35 cellular contexts compared by ENCODE assay signal in genomic region chr21:45067462-45068285, GRCh38. TPM values are rescaled to one million over a fixed set of nuclear protein-coding genes. Genes with fewer than 3 reads are reported as not detected.
A peak's percentile ranks its signal among the peaks of the same experiment; 100 is the strongest.
DNase-seq lines count a peak whose midpoint lies in the region; FAIRE-seq and TF ChIP-seq lines count a peak whose summit lies in the region.
"Had no signal": no experiment of that assay in that cellular context is flagged by ENCODE, and none has a peak within 500 bp of the region (broad histone marks: within the 10 kb centered on the region; RNA-seq: fewer than 3 reads in every experiment).

No MANE protein-coding gene starts in this region.

- H4K5ac ChIP-seq in H1 (ENCODE audit: insufficient read length, low read depth, low read length) = no peak overlapping the region

- TF ChIP-seq CTCF in H1 (IDR thresholded peaks at IDR 0.05; ENCODE audit: control extremely low read depth in 1 of 3, insufficient read depth in 1 of 3, low read depth in 1 of 3, low read length in 3 of 3) = no peak

- no peak overlapping the region for H2BK120ac ChIP-seq in H1 (replicated peaks; ENCODE audit: low read depth, low read length)

- H2BK15ac ChIP-seq in H1 (ENCODE audit: low read length) = peak overlapping the region; percentile 81; the same call in 1 of the 2 replicates

- no peak overlapping the region for H2BK12ac ChIP-seq in H1 (ENCODE audit: low read depth, low read length)

- no peak overlapping the region for H3K14ac ChIP-seq in H1 (ENCODE audit: insufficient read length)

- no peak overlapping the region for H3K23ac ChIP-seq in H1 (ENCODE audit: insufficient read length)

- H4K8ac ChIP-seq in H1 (ENCODE audit: extremely low read depth, insufficient read depth, low read length) = no peak overlapping the region

- FAIRE-seq in H1 (lab: Jason Lieb, UNC) = no peak
- FAIRE-seq: D721Med, frontal cortex, GM12878, kidney, TTC549 had no signal

- H3K36me3 ChIP-seq in H1 (ENCODE audit: control insufficient read depth in 2 of 4, insufficient read depth in 4 of 4, low read length in 3 of 4) = no peaks in the 10 kb centered on the region
- H3K36me3 ChIP-seq: adrenal gland, neural progenitor cell had no signal

- DNase-seq in NCI-H1417 (lab: John Stamatoyannopoulos, UW) (peak; percentile 24 to 60 (median 51)), NCI-H1417 treated with DMSO at 0.1 percent for 48 hours (lab: John Stamatoyannopoulos, UW) (no peak), DMS79 treated with DMSO at 0.1 percent for 48 hours (lab: John Stamatoyannopoulos, UW) (peak; percentile 36), OCI-M2 (lab: John Stamatoyannopoulos, UW; ENCODE audit: unreplicated experiment) (peak; percentile 87), H1 (ENCODE audit: low read depth in 1 of 2, low spot score in 2 of 2) (no peak), cerebellar nuclear complex (lab: John Stamatoyannopoulos, UW) (no peak), GM03348 (ENCODE audit: low spot score) (no peak)
- DNase-seq in stimulated activated CD4-positive, alpha-beta T cell treated with anti-CD3 and anti-CD28 coated beads, Interleukin-12 subunit alpha, Interleukin-12 subunit beta, amount 100 ng/mL, for 4 hours = no peak
- DNase-seq: 8988T; activated CD4-positive, alpha-beta memory T cell treated with anti-CD3 and anti-CD28 coated beads for 36 hours; activated CD4-positive, alpha-beta T cell treated with anti-CD3 and anti-CD28 coated beads for 1 hour; activated CD8-positive, alpha-beta memory T cell treated with anti-CD3 and anti-CD28 coated beads, Interleukin-2, amount 50 U/mL, for 48 hours; activated naive CD4-positive, alpha-beta T cell treated with anti-CD3 and anti-CD28 coated beads, Interleukin-2, amount 10 ng/mL, durations not matched to agents 7 days and 5 days; adrenal gland; body of pancreas; CD4-positive, CD25-positive, alpha-beta regulatory T cell; dorsolateral prefrontal cortex; EL; GOT3; Kasumi-1; kidney; NCI-H1694; NCI-H226; NCI-H526 treated with DMSO at 0.1 percent for 48 hours; stimulated activated CD4-positive, alpha-beta T cell treated with anti-CD3 and anti-CD28 coated beads, Interleukin-1b, Interleukin-23, amount 100 ng/mL, for 48 hours; stimulated activated naive CD8-positive, alpha-beta T cell treated with anti-CD3 and anti-CD28 coated beads, Interleukin-15, Interleukin-2, amounts not matched to agents 100 U/mL and 50 U/mL, for 24 hours had no signal

- H3K9ac ChIP-seq in H1 (replicated peaks in 1 of 4; ENCODE audit: extremely low read depth in 1 of 4, low read depth in 3 of 4, low read length in 3 of 4) = no peak overlapping the region
- H3K9ac ChIP-seq: neural progenitor cell, parathyroid adenoma had no signal

- H3K4ac ChIP-seq in H1 (replicated peaks; ENCODE audit: insufficient read length, low read depth, low read length) = no peak overlapping the region

- no peaks in the 10 kb centered on the region for H3K79me2 ChIP-seq in H1 (ENCODE audit: control insufficient read depth in 1 of 2, insufficient read depth in 2 of 2, low read length in 2 of 2)
- H3K79me2 ChIP-seq: parathyroid adenoma had no signal

- H3K27ac ChIP-seq in H1 (ENCODE audit: low read depth, low read length) = no peak overlapping the region
- H3K27ac ChIP-seq: adrenal gland, body of pancreas, dorsolateral prefrontal cortex, HL-60, neural progenitor cell, parathyroid adenoma, RWPE1 had no signal

- H3K79me1 ChIP-seq in H1 (ENCODE audit: low read depth, low read length) = no peaks in the 10 kb centered on the region

- H2AFZ ChIP-seq in H1 (ENCODE audit: low read length) = no peak overlapping the region
- H2AFZ ChIP-seq: neural progenitor cell, parathyroid adenoma had no signal

- H3K4me1 ChIP-seq in H1 (replicated peaks in 1 of 4; ENCODE audit: control insufficient read depth in 3 of 4, insufficient read depth in 4 of 4, low read length in 3 of 4) = peaks cover 2 to 10% (median 6%) of the 10 kb centered on the region in 4 experiments; a peak in 6 of 7 replicates
- H3K4me1 ChIP-seq: adrenal gland, body of pancreas, parathyroid adenoma had no signal

- 93% methylated on average over 18 of the region's 18 CpGs; no CpG with 5 or more reads in 1 of the 2 experiments for WGBS in H1 (ENCODE audit: extremely low coverage in 1 of 2, insufficient coverage in 1 of 2, insufficient read length in 1 of 2, insufficient replicate concordance in 2 of 2, low coverage in 1 of 2, low lambda C conversion rate in 2 of 2, missing lambda C conversion rate in 1 of 2), 2 experiments

- H3K4me3 ChIP-seq in H1 (ENCODE audit: extremely low read depth in 1 of 4, insufficient read depth in 2 of 4, low read depth in 3 of 4, low read length in 4 of 4) = no peak overlapping the region
- H3K4me3 ChIP-seq: adrenal gland, body of pancreas, dorsolateral prefrontal cortex, GM12878, neural progenitor cell, smooth muscle cell had no signal

- POLR2A ChIA-PET in H1 (lab: Charles Lee; ENCODE audit: partially characterized antibody) = interaction anchor here (0.6 to 0.8 kb wide), 2 partner anchors 30 to 395 kb away, joined by 3 to 4 read pairs; no protein-coding TSS in a partner anchor

- H4K20me1 ChIP-seq in H1 (replicated peaks in 1 of 2; ENCODE audit: control insufficient read depth in 1 of 2, insufficient read depth in 2 of 2, low read length in 2 of 2) = no peaks in the 10 kb centered on the region

- no peak for TF ChIP-seq EP300 in H1 (IDR thresholded peaks at IDR 0.05; ENCODE audit: borderline replicate concordance in 1 of 2, low read depth in 2 of 2, low read length in 2 of 2)

- H3K9me3 ChIP-seq in H1 (ENCODE audit: insufficient read depth in 2 of 2, low read depth in 1 of 2, low read length in 1 of 2) = no peaks in the 10 kb centered on the region
- H3K9me3 ChIP-seq: adrenal gland, body of pancreas had no signal

- H3K4me2 ChIP-seq in H1 (ENCODE audit: insufficient read depth in 1 of 2, low read depth in 2 of 2, low read length in 2 of 2) = no peak overlapping the region
- H3K4me2 ChIP-seq: neural progenitor cell, smooth muscle cell had no signal

- no peak overlapping the region for H2BK20ac ChIP-seq in H1 (ENCODE audit: low read length)

- H3K27me3 ChIP-seq in H1 (replicated peaks in 1 of 4; ENCODE audit: control insufficient read depth in 3 of 4, extremely low read depth in 1 of 4, insufficient read depth in 3 of 4, low read length in 3 of 4) = no peaks in the 10 kb centered on the region; a peak in 1 of 7 replicates
- H3K27me3 ChIP-seq: adrenal gland, body of pancreas, dorsolateral prefrontal cortex, neural progenitor cell had no signal

- H2AK5ac ChIP-seq in H1 (ENCODE audit: low read depth, low read length) = no peak overlapping the region; the same call in 1 of the 2 replicates

- no peaks in the 10 kb centered on the region for H3K23me2 ChIP-seq in H1 (ENCODE audit: low read depth, low read length)

- no peak for TF ChIP-seq POLR2A in H1 (IDR thresholded peaks at IDR 0.05; ENCODE audit: control extremely low read depth in 1 of 2, low read depth in 2 of 2, low read length in 2 of 2)

- no peak overlapping the region for H3K56ac ChIP-seq in H1 (replicated peaks; ENCODE audit: insufficient read length, low read depth, low read length)

- no peak overlapping the region for H3K18ac ChIP-seq in H1 (ENCODE audit: extremely low read depth, low read length)

- H4K91ac ChIP-seq in H1 (replicated peaks; ENCODE audit: insufficient read length, low read length) = no peak overlapping the region

- TF ChIP-seq RAD21 in H1 (IDR thresholded peaks at IDR 0.05 in 1 of 2, conservative IDR thresholded peaks at IDR 0.05 in 1 of 2; ENCODE audit: low read depth in 2 of 2, low read length in 2 of 2) = no peak

- no peak overlapping the region for H2BK5ac ChIP-seq in H1 (ENCODE audit: low read depth, low read length)

- CTCF ChIA-PET in H1 (lab: Charles Lee; ENCODE audit: partially characterized antibody) = interaction anchor here (0.8 to 1.5 kb wide), 7 partner anchors 11 to 119 kb away, joined by 3 to 6 read pairs (median 4); no protein-coding TSS in a partner anchor

TF ChIP-seq in H1, 55 proteins besides CTCF, POLR2A, EP300 and RAD21 (continues in another document):
- TF ChIP-seq SIN3A (conservative IDR thresholded peaks at IDR 0.05 in 1 of 2, IDR thresholded peaks at IDR 0.05 in 1 of 2; ENCODE audit: low read depth in 1 of 2, low read length in 2 of 2) (no peak), YY1 (IDR thresholded peaks at IDR 0.05; ENCODE audit: low read depth, low read length) (no peak), MAFK (IDR thresholded peaks at IDR 0.05; ENCODE audit: low read depth, low read length) (no peak), GTF2F1 (IDR thresholded peaks at IDR 0.05; ENCODE audit: borderline replicate concordance, low read depth, low read length) (no peak), TBP (IDR thresholded peaks at IDR 0.05; ENCODE audit: low read depth, low read length) (no peak), CEBPB (IDR thresholded peaks at IDR 0.05; ENCODE audit: low read depth, low read length) (no peak), EGR1 (IDR thresholded peaks at IDR 0.05; ENCODE audit: borderline replicate concordance, low read depth, low read length) (no peak)
- TF ChIP-seq, protein P1, sequence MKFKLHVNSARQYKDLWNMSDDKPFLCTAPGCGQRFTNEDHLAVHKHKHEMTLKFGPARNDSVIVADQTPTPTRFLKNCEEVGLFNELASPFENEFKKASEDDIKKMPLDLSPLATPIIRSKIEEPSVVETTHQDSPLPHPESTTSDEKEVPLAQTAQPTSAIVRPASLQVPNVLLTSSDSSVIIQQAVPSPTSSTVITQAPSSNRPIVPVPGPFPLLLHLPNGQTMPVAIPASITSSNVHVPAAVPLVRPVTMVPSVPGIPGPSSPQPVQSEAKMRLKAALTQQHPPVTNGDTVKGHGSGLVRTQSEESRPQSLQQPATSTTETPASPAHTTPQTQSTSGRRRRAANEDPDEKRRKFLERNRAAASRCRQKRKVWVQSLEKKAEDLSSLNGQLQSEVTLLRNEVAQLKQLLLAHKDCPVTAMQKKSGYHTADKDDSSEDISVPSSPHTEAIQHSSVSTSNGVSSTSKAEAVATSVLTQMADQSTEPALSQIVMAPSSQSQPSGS (IDR thresholded peaks at IDR 0.05; ENCODE audit: low read length) = no peak
- TF ChIP-seq, protein P2, sequence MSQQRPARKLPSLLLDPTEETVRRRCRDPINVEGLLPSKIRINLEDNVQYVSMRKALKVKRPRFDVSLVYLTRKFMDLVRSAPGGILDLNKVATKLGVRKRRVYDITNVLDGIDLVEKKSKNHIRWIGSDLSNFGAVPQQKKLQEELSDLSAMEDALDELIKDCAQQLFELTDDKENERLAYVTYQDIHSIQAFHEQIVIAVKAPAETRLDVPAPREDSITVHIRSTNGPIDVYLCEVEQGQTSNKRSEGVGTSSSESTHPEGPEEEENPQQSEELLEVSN (IDR thresholded peaks at IDR 0.05) = no peak

RNA-seq across cellular contexts. Expression of gene ADARB1, which starts 6.7 kb away (rescaled TPM):
- 11.1 and 14.9 TPM in 2 replicates for total RNA-seq in H1 (2021; fragmentation: NEBNext Ultra II Directional; extraction: Animal tissue kit (Norgen Biotek cat#: 25700))
- polyA plus RNA-seq in H1 (2011; rRNA removed) = 4.6 and 4.7 TPM in 2 replicates
- polyA plus RNA-seq in H1 (2011; cell fraction: cytosol; rRNA removed) = 6.0 TPM
- 12.2 TPM for polyA plus RNA-seq in H1 (2011; cell fraction: nucleus; rRNA removed)
- 6.4 to 8.1 TPM (median 7.4 TPM) in 4 replicates for polyA plus RNA-seq in H1 (2012, experiment 1 of 2)
- 2.9 TPM for polyA plus RNA-seq in H1 (2012, experiment 2 of 2)
- 4.8 TPM for polyA plus RNA-seq in H1 (2013, experiment 1 of 2)
- polyA plus RNA-seq in H1 (2013, experiment 2 of 2) = 4.6 TPM
- polyA minus RNA-seq in H1 (2011; rRNA and poly(A)+ RNA removed) = 10.8 and 12.8 TPM in 2 replicates
- polyA minus RNA-seq in H1 (2011; cell fraction: cytosol; rRNA and poly(A)+ RNA removed) = 9.3 TPM
- 15.1 TPM for polyA minus RNA-seq in H1 (2011; cell fraction: nucleus; rRNA and poly(A)+ RNA removed)

Comparison
In these comparisons a context has a peak if more than half of its experiments do, and no peak if none do; other contexts are left out.
1. DNase-seq: peak in NCI-H1417 (3 of 3), DMS79 treated with DMSO at 0.1 percent for 48 hours (single experiment) and OCI-M2 (single experiment); none in NCI-H1417 treated with DMSO at 0.1 percent for 48 hours (single experiment), H1 (0 of 2), stimulated activated CD4-positive, alpha-beta T cell treated with anti-CD3 and anti-CD28 coated beads, Interleukin-12 subunit alpha, Interleukin-12 subunit beta, amount 100 ng/mL, for 4 hours (single experiment), cerebellar nuclear complex (0 of 2) and GM03348 (single experiment).